In the genomic region with DNA sequence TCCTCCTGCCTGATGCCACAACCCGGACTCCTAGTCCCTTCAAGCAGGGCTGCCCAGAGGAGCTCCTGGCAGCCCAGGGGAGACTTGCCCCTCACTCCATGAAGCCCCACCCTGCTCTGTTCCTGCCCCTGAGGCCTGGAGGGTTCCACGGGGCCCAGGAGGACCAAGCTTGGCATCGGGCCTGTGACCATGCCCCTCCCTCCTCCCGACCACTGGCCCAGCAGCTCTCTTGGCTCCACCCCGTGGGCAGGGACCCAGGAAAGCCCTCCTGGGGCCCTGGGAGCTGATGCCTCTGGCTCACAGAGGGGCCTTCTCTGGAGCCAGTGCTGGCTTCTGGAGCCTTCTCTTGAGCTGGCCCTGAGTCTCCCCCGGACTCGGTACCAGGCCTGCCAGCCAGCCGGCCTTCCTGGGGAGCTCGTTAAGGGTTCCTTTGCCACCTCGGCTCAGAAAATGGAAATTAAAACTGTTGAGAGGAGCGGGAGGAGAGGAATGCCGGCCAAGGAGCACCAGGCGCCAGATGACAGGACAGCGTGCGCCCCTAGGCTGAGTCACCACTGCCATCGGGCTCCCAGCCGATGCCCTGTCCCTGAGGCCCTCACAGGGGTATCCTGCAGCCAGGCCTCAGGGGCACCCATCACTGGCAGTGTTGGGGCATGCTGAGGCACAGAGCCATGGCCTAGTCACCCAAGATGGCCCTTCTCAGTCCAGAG, we compare ENCODE assay signal across 15 cellular contexts. TPM values are rescaled to one million over a fixed set of nuclear protein-coding genes. Genes with fewer than 3 reads are reported as not detected.
DNase-seq lines count a peak whose midpoint lies in the region; ATAC-seq and TF ChIP-seq lines count a peak whose summit lies in the region.
"Had no signal": no experiment of that assay in that cellular context is flagged by ENCODE, and none has a peak within 500 bp of the region (broad histone marks: within the 10 kb centered on the region; RNA-seq: fewer than 3 reads in every experiment).

No MANE protein-coding gene starts in this region.

- H3K36me3 ChIP-seq in GM23248 (ENCODE audit: low read depth): no peaks in the 10 kb centered on the region
- H3K36me3 ChIP-seq: esophagus squamous epithelium had no signal

- no peaks in the 10 kb centered on the region for H3K79me2 ChIP-seq in GM23248 (ENCODE audit: insufficient read depth)

- H2AFZ ChIP-seq in GM23248: peak overlapping the region; percentile 36

- H3K27me3 Mint-ChIP-seq in mesothelial cell of epicardium (ENCODE audit: low read depth) (peaks cover 17% of the 10 kb centered on the region), endothelial cell (ENCODE audit: unreplicated experiment) (peaks cover 8% of the 10 kb centered on the region)
- H3K27me3 Mint-ChIP-seq in CD4-positive, alpha-beta T cell: peaks cover 5% of the 10 kb centered on the region

- no peaks in the 10 kb centered on the region for H3K9me3 ChIP-seq in GM23248 (ENCODE audit: low read depth)
- no peaks in the 10 kb centered on the region for H3K9me3 ChIP-seq in CD4-positive, alpha-beta T cell (ENCODE audit: control insufficient read depth, low read length)
- H3K9me3 ChIP-seq: esophagus squamous epithelium had no signal

- intact Hi-C loops in CD4-positive, alpha-beta T cell (cut with DNase I, micrococcal nuclease): no loop called here

- no peaks in the 10 kb centered on the region for H3K27me3 ChIP-seq in GM23248 (replicated peaks; ENCODE audit: insufficient read depth)
- no peaks in the 10 kb centered on the region for H3K27me3 ChIP-seq in CD4-positive, alpha-beta T cell (ENCODE audit: control insufficient read depth, insufficient read depth, low read length)

- CTCF ChIA-PET in CD4-positive, alpha-beta T cell (lab: Charles Lee): no interaction called here

- no peak for ATAC-seq in GM19397 (IDR thresholded peaks at IDR 0.05; ENCODE audit: unreplicated experiment)
- no peak for ATAC-seq in HG03378 (IDR thresholded peaks at IDR 0.05; ENCODE audit: unreplicated experiment)
- ATAC-seq in CD4-positive, alpha-beta T cell (ENCODE audit: poor library complexity): no peak
- ATAC-seq: activated CD8-positive, alpha-beta T cell treated with anti-CD3 and anti-CD28 coated beads, Interleukin-2, amount 10 ng/mL, durations not matched to agents 7 days and 5 days; GM12878 had no signal

- TF ChIP-seq CTCF in mesothelial cell of epicardium (IDR thresholded peaks at IDR 0.05; ENCODE audit: unreplicated experiment): no peak
- no peak for TF ChIP-seq CTCF in endothelial cell (IDR thresholded peaks at IDR 0.05; ENCODE audit: unreplicated experiment)
- no peak for TF ChIP-seq CTCF in CD4-positive, alpha-beta T cell (IDR thresholded peaks at IDR 0.05)

- H3K4me1 ChIP-seq in GM23248 (ENCODE audit: insufficient read depth): peaks cover 14% of the 10 kb centered on the region; the same call in 1 of the 2 replicates

- in situ Hi-C loops in GM23248 (cut with MboI): no loop called here

- no peaks in the 10 kb centered on the region for H3K36me3 Mint-ChIP-seq in mesothelial cell of epicardium
- no peaks in the 10 kb centered on the region for H3K36me3 Mint-ChIP-seq in endothelial cell (ENCODE audit: low read depth, unreplicated experiment)
- no peaks in the 10 kb centered on the region for H3K36me3 Mint-ChIP-seq in CD4-positive, alpha-beta T cell (ENCODE audit: low read depth)
- H3K36me3 Mint-ChIP-seq: CD8-positive, alpha-beta memory T cell had no signal

- H3K27ac Mint-ChIP-seq in mesothelial cell of epicardium: no peak overlapping the region
- no peak overlapping the region for H3K27ac Mint-ChIP-seq in endothelial cell (ENCODE audit: unreplicated experiment)
- no peak overlapping the region for H3K27ac Mint-ChIP-seq in CD4-positive, alpha-beta T cell
- H3K27ac Mint-ChIP-seq: activated CD8-positive, alpha-beta T cell treated with anti-CD3 and anti-CD28 coated beads, Interleukin-2, amount 10 ng/mL, durations not matched to agents 7 days and 5 days; CD8-positive, alpha-beta memory T cell had no signal

- H3K4me2 ChIP-seq in GM23248 (ENCODE audit: unreplicated experiment): no peak overlapping the region

- no peak overlapping the region for H3K27ac ChIP-seq in GM23248
- no peak overlapping the region for H3K27ac ChIP-seq in CD4-positive, alpha-beta T cell (ENCODE audit: low read depth, low read length)
- H3K27ac ChIP-seq: esophagus squamous epithelium had no signal

- H3F3A ChIP-seq in GM23248 (ENCODE audit: insufficient read depth): no peaks in the 10 kb centered on the region

- 15 to 17% methylated on average over 15 to 17 of the region's 17 CpGs for WGBS in GM23248 (ENCODE audit: low coverage in 1 of 2, low lambda C conversion rate in 2 of 2, missing lambda C conversion rate in 2 of 2), 2 experiments

- no peaks in the 10 kb centered on the region for H4K20me1 ChIP-seq in GM23248 (ENCODE audit: insufficient read depth)

- H3K4me1 Mint-ChIP-seq in mesothelial cell of epicardium (peaks cover 3% of the 10 kb centered on the region), endothelial cell (ENCODE audit: unreplicated experiment) (no peaks in the 10 kb centered on the region)
- H3K4me1 Mint-ChIP-seq in CD4-positive, alpha-beta T cell (ENCODE audit: low read depth): no peaks in the 10 kb centered on the region
- H3K4me1 Mint-ChIP-seq: CD8-positive, alpha-beta memory T cell had no signal

- H3K4me3 Mint-ChIP-seq in mesothelial cell of epicardium: no peak overlapping the region
- H3K4me3 Mint-ChIP-seq in endothelial cell (ENCODE audit: unreplicated experiment): no peak overlapping the region
- no peak overlapping the region for H3K4me3 Mint-ChIP-seq in CD4-positive, alpha-beta T cell
- H3K4me3 Mint-ChIP-seq: activated CD8-positive, alpha-beta T cell treated with anti-CD3 and anti-CD28 coated beads, Interleukin-2, amount 10 ng/mL, durations not matched to agents 7 days and 5 days; CD8-positive, alpha-beta memory T cell had no signal

- no peak overlapping the region for H3K4me3 ChIP-seq in GM23248
- H3K4me3 ChIP-seq: esophagus squamous epithelium, GM12878 had no signal

- DNase-seq in AG08395 (ENCODE audit: low spot score) (peak; percentile 58), GM23248 (peak; percentile 60), dedifferentiated amniotic fluid mesenchymal stem cell (ENCODE audit: extremely low spot score) (peak; percentile 22), mesothelial cell of epicardium (ENCODE audit: low spot score in 2 of 2, unreplicated experiment in 2 of 2) (peak; percentile 23 to 43), endothelial cell (ENCODE audit: low spot score) (no peak)
- no peak for DNase-seq in CD4-positive, alpha-beta T cell
- DNase-seq: activated CD8-positive, alpha-beta T cell treated with anti-CD3 and anti-CD28 coated beads, Interleukin-2, amount 10 ng/mL, durations not matched to agents 7 days and 5 days; esophagus squamous epithelium; kidney glomerular epithelial cell; NCI-H2171; SW 1271 had no signal

- no peaks in the 10 kb centered on the region for H3K9me3 Mint-ChIP-seq in mesothelial cell of epicardium
- no peaks in the 10 kb centered on the region for H3K9me3 Mint-ChIP-seq in endothelial cell (ENCODE audit: unreplicated experiment)
- no peaks in the 10 kb centered on the region for H3K9me3 Mint-ChIP-seq in CD4-positive, alpha-beta T cell
- H3K9me3 Mint-ChIP-seq: CD8-positive, alpha-beta memory T cell had no signal

- H3K9ac ChIP-seq in GM23248: peak overlapping the region; percentile 29

- no peaks in the 10 kb centered on the region for H3K9me2 ChIP-seq in GM23248 (ENCODE audit: insufficient read depth)

- POLR2A ChIA-PET in CD4-positive, alpha-beta T cell (lab: Charles Lee): no interaction called here

RNA-seq across cellular contexts. Expression of gene SNED1, which starts 40.6 kb away (rescaled TPM):
- total RNA-seq in GM23248 (2014; rRNA removed; shearing (Covaris generic)): 29.4 and 36.2 TPM in 2 replicates
- 6.1 and 7.7 TPM in 2 replicates for polyA plus RNA-seq in GM23248 (2016; fragmentation: Nextera tagmentation; extraction: Ambion mirVana)
- total RNA-seq in mesothelial cell of epicardium: 7.1 to 10.5 TPM (median 9.4 TPM) in 3 replicates
- 2.3 TPM for total RNA-seq in endothelial cell (ENCODE audit: unreplicated experiment)
- total RNA-seq in CD4-positive, alpha-beta T cell: 10 to 100 TPM; 42.0 to 42.7 TPM

RNA-seq across cellular contexts. Expression of gene CROCC2, which starts 51.7 kb away (rescaled TPM):
- under 0.01 and 2.4 TPM in 2 replicates for total RNA-seq in GM23248 (2014; rRNA removed; shearing (Covaris generic))
- polyA plus RNA-seq in GM23248 (2016; fragmentation: Nextera tagmentation; extraction: Ambion mirVana): not detected in 2 replicates
- total RNA-seq in mesothelial cell of epicardium (0.16 to 0.32 TPM (median 0.16 TPM) in 3 replicates), endothelial cell (ENCODE audit: unreplicated experiment) (not detected)
- not detected for total RNA-seq in CD4-positive, alpha-beta T cell
- total RNA-seq: activated CD8-positive, alpha-beta T cell treated with anti-CD3 and anti-CD28 coated beads, Interleukin-2, amount 10 ng/mL, durations not matched to agents 7 days and 5 days; CD8-positive, alpha-beta memory T cell; esophagus squamous epithelium; GM12878 had no signal
- polyA plus RNA-seq: CD8-positive, alpha-beta memory T cell; GM12878 had no signal

Comparison
In these comparisons a context has a peak if more than half of its experiments do, and no peak if none do; other contexts are left out.
1. DNase-seq: peak in AG08395 (single experiment), GM23248 (single experiment), dedifferentiated amniotic fluid mesenchymal stem cell (single experiment) and mesothelial cell of epicardium (2 of 2); none in endothelial cell (single experiment) and CD4-positive, alpha-beta T cell (0 of 10).